In the genomic region with DNA sequence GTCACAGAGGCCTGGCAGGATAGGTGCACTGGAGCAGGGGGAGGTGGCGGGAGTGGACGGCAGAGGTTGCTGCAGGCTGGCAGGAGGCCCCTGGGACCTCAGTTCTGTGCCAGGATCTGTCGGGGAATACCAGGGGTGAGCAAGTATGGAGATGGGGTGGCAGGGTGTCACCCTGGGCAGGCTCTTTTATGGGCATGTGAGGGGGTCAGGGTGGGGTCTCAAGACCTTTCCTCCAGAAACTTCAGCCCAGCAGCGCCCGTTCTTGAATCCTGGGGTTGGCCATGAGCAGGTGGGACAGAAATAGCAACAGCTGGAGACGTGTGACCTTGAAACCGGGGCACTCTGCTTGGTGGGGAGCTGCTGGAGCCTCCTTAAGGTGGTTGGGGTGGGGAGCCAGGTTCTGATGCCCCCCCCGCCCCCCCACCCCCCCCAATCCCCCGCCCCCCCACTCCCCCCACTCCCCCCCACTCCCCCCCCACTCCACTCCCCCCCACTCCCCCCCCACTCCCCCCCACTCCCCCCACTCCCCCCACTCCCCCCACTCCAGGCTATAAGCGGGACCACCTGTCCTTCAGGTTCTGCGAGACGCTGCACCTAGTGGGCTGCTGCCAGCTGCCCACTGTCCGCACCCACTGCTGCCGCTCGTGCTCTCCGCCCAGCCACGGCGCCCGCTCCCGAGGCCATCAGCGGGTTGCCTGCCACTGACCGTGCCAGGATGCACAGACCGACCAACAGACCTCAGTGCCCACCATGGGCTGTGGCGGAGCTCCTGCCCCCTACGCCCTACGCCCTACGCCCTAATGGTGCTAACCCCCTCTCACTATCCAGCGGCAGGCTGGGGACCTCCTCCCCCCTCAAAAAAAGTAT, we compare ENCODE assay signal across 1 cellular context.
TF ChIP-seq lines count a peak whose summit lies in the region.

No MANE protein-coding gene starts in this region.

TF ChIP-seq in HEK293, 187 proteins besides CTCF, POLR2A, EP300 and RAD21 (continued from another document):
- TF ChIP-seq, protein P1, sequence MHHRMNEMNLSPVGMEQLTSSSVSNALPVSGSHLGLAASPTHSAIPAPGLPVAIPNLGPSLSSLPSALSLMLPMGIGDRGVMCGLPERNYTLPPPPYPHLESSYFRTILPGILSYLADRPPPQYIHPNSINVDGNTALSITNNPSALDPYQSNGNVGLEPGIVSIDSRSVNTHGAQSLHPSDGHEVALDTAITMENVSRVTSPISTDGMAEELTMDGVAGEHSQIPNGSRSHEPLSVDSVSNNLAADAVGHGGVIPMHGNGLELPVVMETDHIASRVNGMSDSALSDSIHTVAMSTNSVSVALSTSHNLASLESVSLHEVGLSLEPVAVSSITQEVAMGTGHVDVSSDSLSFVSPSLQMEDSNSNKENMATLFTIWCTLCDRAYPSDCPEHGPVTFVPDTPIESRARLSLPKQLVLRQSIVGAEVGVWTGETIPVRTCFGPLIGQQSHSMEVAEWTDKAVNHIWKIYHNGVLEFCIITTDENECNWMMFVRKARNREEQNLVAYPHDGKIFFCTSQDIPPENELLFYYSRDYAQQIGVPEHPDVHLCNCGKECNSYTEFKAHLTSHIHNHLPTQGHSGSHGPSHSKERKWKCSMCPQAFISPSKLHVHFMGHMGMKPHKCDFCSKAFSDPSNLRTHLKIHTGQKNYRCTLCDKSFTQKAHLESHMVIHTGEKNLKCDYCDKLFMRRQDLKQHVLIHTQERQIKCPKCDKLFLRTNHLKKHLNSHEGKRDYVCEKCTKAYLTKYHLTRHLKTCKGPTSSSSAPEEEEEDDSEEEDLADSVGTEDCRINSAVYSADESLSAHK (tag by site-specific recombination; IDR thresholded peaks at IDR 0.05), result no peak
